In the genomic region with DNA sequence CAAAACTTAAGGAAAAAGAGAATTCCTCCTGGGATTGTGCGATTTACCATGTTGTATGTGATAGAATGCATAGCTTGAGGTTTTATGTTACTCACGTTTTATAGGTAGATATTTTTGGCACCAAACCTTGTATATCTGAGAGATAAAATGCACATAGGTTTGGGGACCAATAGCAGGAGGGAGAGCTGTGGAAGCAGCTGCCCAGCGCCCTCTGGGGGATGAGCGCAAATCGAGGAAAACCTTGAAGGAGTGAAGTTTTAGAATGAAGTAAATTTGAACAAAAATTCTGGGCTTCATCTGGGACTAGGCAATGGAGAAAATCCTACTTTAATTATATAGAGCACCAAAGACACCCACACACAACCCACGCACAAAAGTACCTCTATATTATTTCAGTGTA, we compare ENCODE assay signal across 10 cellular contexts.
DNase-seq lines count a peak whose midpoint lies in the region; ATAC-seq and TF ChIP-seq lines count a peak whose summit lies in the region.
"Had no signal": no experiment of that assay in that cellular context is flagged by ENCODE, and none has a peak within 500 bp of the region (broad histone marks: within the 10 kb centered on the region; RNA-seq: fewer than 3 reads in every experiment).

No MANE protein-coding gene starts in this region.

- DNase-seq in DMS53 (lab: John Stamatoyannopoulos, UW) (peak; percentile 40), H7 (peak; percentile 26), RWPE2 (ENCODE audit: low spot score) (no peak), left kidney (ENCODE audit: low read depth, low spot score) (peak; percentile 46), NCI-H146 (lab: John Stamatoyannopoulos, UW) (no peak), DMS79 treated with DMSO at 0.1 percent for 48 hours (lab: John Stamatoyannopoulos, UW) (no peak)
- DNase-seq: activated T-cell treated with anti-CD3 and anti-CD28 coated beads, Interleukin-2, amount 50 U/mL, for 24 hours had no signal

- no peaks in the 10 kb centered on the region for H3K9me3 ChIP-seq in RWPE2 (ENCODE audit: severe bottlenecking)

- TF ChIP-seq CTCF in RWPE2 (IDR thresholded peaks at IDR 0.05; ENCODE audit: poor library complexity, severe bottlenecking) = peak; percentile 41

- ATAC-seq in RWPE2 (ENCODE audit: low read depth) = no peak
- no peak for ATAC-seq in GM18907 (IDR thresholded peaks at IDR 0.05; ENCODE audit: unreplicated experiment)
- no peak for ATAC-seq in activated CD4-positive, CD25-positive, alpha-beta regulatory T cell treated with anti-CD3 and anti-CD28 coated beads, Interleukin-2, amount 50 U/mL, for 24 hours
- ATAC-seq: stimulated activated effector memory CD8-positive, alpha-beta T cell treated with anti-CD3 and anti-CD28 coated beads, Interleukin-12 subunit alpha, Interleukin-12 subunit beta, amount 100 ng/mL, for 72 hours had no signal

- no peak overlapping the region for H3K27ac ChIP-seq in RWPE2 (ENCODE audit: poor library complexity, severe bottlenecking)

- no peaks in the 10 kb centered on the region for H3K4me1 ChIP-seq in RWPE2 (ENCODE audit: insufficient read depth, poor library complexity, severe bottlenecking)

- no peak overlapping the region for H3K4me3 ChIP-seq in H7 (ENCODE audit: insufficient read depth, low read depth, low read length)
- H3K4me3 ChIP-seq in RWPE2 (ENCODE audit: severe bottlenecking) = no peak overlapping the region

- H3K36me3 ChIP-seq in H7 (replicated peaks; ENCODE audit: control insufficient read depth, insufficient read depth, low read length) = no peaks in the 10 kb centered on the region
- H3K36me3 ChIP-seq in RWPE2 (ENCODE audit: low read depth) = no peaks in the 10 kb centered on the region

- no peaks in the 10 kb centered on the region for H3K27me3 ChIP-seq in H7 (ENCODE audit: control insufficient read depth, insufficient read depth, low read length)
- peaks cover 16% of the 10 kb centered on the region for H3K27me3 ChIP-seq in RWPE2 (ENCODE audit: insufficient read depth, poor library complexity, severe bottlenecking)

Comparison
In these comparisons a context has a peak if more than half of its experiments do, and no peak if none do; other contexts are left out.
1. DNase-seq: peak in DMS53 (single experiment), H7 (single experiment) and left kidney (single experiment); none in RWPE2 (single experiment), NCI-H146 (single experiment) and DMS79 treated with DMSO at 0.1 percent for 48 hours (single experiment).